In genomic region chr2:128495996-128496547, GRCh38 we compare ENCODE assay signal across 18 cellular contexts.
DNase-seq lines count a peak whose midpoint lies in the region; ATAC-seq and TF ChIP-seq lines count a peak whose summit lies in the region.
"Had no signal": no experiment of that assay in that cellular context is flagged by ENCODE, and none has a peak within 500 bp of the region (broad histone marks: within the 10 kb centered on the region; RNA-seq: fewer than 3 reads in every experiment).

No MANE protein-coding gene starts in this region.

- no peak overlapping the region for H4K91ac ChIP-seq in IMR-90 (ENCODE audit: insufficient read depth, low read depth, low read length)

- CTCF ChIA-PET in IMR-90 (lab: Yijun Ruan, JAX): no interaction called here

- no peaks in the 10 kb centered on the region for H3K79me1 ChIP-seq in IMR-90 (ENCODE audit: low read depth in 1 of 2, low read length in 2 of 2)

- H4K8ac ChIP-seq in IMR-90 (ENCODE audit: low read depth in 2 of 2, low read length in 2 of 2): no peak overlapping the region

- TF ChIP-seq CTCF in IMR-90 (conservative IDR thresholded peaks at IDR 0.05; ENCODE audit: low read depth, low read length) (no peak), nephron (IDR thresholded peaks at IDR 0.05; ENCODE audit: unreplicated experiment in 3 of 3) (no peak)

- no peak overlapping the region for H3K4me3 ChIP-seq in IMR-90 (ENCODE audit: insufficient read depth, low read depth, low read length)
- H3K4me3 ChIP-seq: SJSA1 had no signal

- no peak overlapping the region for H3K23ac ChIP-seq in IMR-90 (ENCODE audit: low read depth, low read length)

- peak overlapping the region; percentile 59 for H2AFZ ChIP-seq in IMR-90 (replicated peaks; ENCODE audit: low read length, poor library complexity)

- H2AK5ac ChIP-seq in IMR-90 (ENCODE audit: low read depth, low read length): no peak overlapping the region; the same call in 1 of the 2 replicates

- H3K27me3 ChIP-seq in IMR-90 (ENCODE audit: control insufficient read depth, insufficient read depth, low read length): peaks cover 11% of the 10 kb centered on the region
- H3K27me3 ChIP-seq: SJSA1 had no signal

- H4K20me1 ChIP-seq in IMR-90 (ENCODE audit: insufficient read depth, low read length): no peaks in the 10 kb centered on the region

- in situ Hi-C loops in IMR-90 (cut with MboI; ENCODE audit: low sequenced_read_pairs): no loop called here

- H3K18ac ChIP-seq in IMR-90 (ENCODE audit: low read depth, low read length): no peak overlapping the region

- H3K9me3 ChIP-seq in IMR-90 (ENCODE audit: control insufficient read depth, insufficient read depth, low read length): peaks cover 5% of the 10 kb centered on the region; the same call in 1 of the 2 replicates
- H3K9me3 ChIP-seq: SJSA1 had no signal

- ATAC-seq in IMR-90 (ENCODE audit: low read depth) (no peak), GM21723 (IDR thresholded peaks at IDR 0.05; ENCODE audit: unreplicated experiment) (no peak)
- ATAC-seq in effector memory CD8-positive, alpha-beta T cell (replicated peaks): no peak
- ATAC-seq: Right ventricle myocardium inferior had no signal

- intact Hi-C loops in IMR-90 (cut with micrococcal nuclease): no loop called here

- POLR2A ChIA-PET in IMR-90 (lab: Charles Lee; ENCODE audit: unreplicated experiment): no interaction called here

- H3K14ac ChIP-seq in IMR-90 (replicated peaks; ENCODE audit: low read depth, low read length): no peak overlapping the region

- no peaks in the 10 kb centered on the region for H3K27me3 Mint-ChIP-seq in nephron (ENCODE audit: low read depth)
- peaks cover 14 to 40% of the 10 kb centered on the region in 2 donors for H3K27me3 Mint-ChIP-seq in effector memory CD8-positive, alpha-beta T cell
- H3K27me3 Mint-ChIP-seq: CD4-positive, CD25-positive, alpha-beta regulatory T cell had no signal

- H3K9ac ChIP-seq in IMR-90 (ENCODE audit: low read depth, low read length): no peak overlapping the region

- DNase-seq in IMR-90: no peak
- peak; percentile 23 for DNase-seq in ecto neural progenitor cell (ENCODE audit: low spot score)
- DNase-seq in ureter (ENCODE audit: low spot score): peak; percentile 22
- DNase-seq in medulla oblongata (ENCODE audit: extremely low spot score): no peak
- DNase-seq in effector memory CD8-positive, alpha-beta T cell: no peak
- DNase-seq: CD4-positive, CD25-positive, alpha-beta regulatory T cell; H7; HFFc6; KG1; MV-4-11; NCI-H1417; NCI-H1694 treated with DMSO at 0.1 percent for 48 hours; NCI-H446 treated with DMSO at 0.1 percent for 48 hours; NCI-H526 treated with DMSO at 0.1 percent for 48 hours had no signal

- no peak overlapping the region for H3K4me3 Mint-ChIP-seq in nephron
- H3K4me3 Mint-ChIP-seq in effector memory CD8-positive, alpha-beta T cell: no peak overlapping the region
- H3K4me3 Mint-ChIP-seq: CD4-positive, CD25-positive, alpha-beta regulatory T cell; HFFc6 had no signal

- H2BK120ac ChIP-seq in IMR-90 (ENCODE audit: low read depth, low read length): no peak overlapping the region

- no peaks in the 10 kb centered on the region for H3K4me1 ChIP-seq in IMR-90 (ENCODE audit: control insufficient read depth, insufficient read depth, low read length)

- no peak overlapping the region for H4K5ac ChIP-seq in IMR-90 (ENCODE audit: low read depth, low read length)

- peaks cover 41% of the 10 kb centered on the region for H3K4me1 Mint-ChIP-seq in nephron
- H3K4me1 Mint-ChIP-seq in effector memory CD8-positive, alpha-beta T cell (ENCODE audit: low read depth in 2 of 2): peaks cover 0 to 3% of the 10 kb centered on the region in 2 donors
- H3K4me1 Mint-ChIP-seq: CD4-positive, CD25-positive, alpha-beta regulatory T cell had no signal

- H3K4me2 ChIP-seq in IMR-90 (ENCODE audit: low read depth, low read length): no peak overlapping the region

- TF ChIP-seq POLR2A in IMR-90 (IDR thresholded peaks at IDR 0.05; ENCODE audit: low read depth, low read length): no peak

- H3K56ac ChIP-seq in IMR-90 (ENCODE audit: extremely low read depth, insufficient read depth, low read length): no peak overlapping the region

- H2BK20ac ChIP-seq in IMR-90 (ENCODE audit: low read depth, low read length): no peak overlapping the region

- H2AK9ac ChIP-seq in IMR-90 (replicated peaks; ENCODE audit: low read depth, low read length, poor library complexity): no peak overlapping the region

- H2BK15ac ChIP-seq in IMR-90 (ENCODE audit: low read depth, low read length): no peak overlapping the region

- H3K4ac ChIP-seq in IMR-90 (ENCODE audit: low read depth, low read length): no peak overlapping the region

- no TSS peak for BruUV-seq in IMR-90 (replicated peaks; lab: Mats Ljungman, UMichigan)

- no peak overlapping the region for H2BK5ac ChIP-seq in IMR-90 (ENCODE audit: low read depth, low read length, poor library complexity, severe bottlenecking)

- dilution Hi-C loops in IMR-90 (cut with HindIII; ENCODE audit: low sequenced_read_pairs, unreplicated experiment): no loop called here

- 57% methylated on average over 1 of the region's 4 CpGs; no CpG with 5 or more reads in 1 of the 2 experiments for WGBS in IMR-90 (ENCODE audit: extremely low coverage in 2 of 2, insufficient read length in 1 of 2), 2 experiments

- no peaks in the 10 kb centered on the region; the same call in 1 of the 2 replicates for H3K9me1 ChIP-seq in IMR-90 (ENCODE audit: insufficient read depth, low read length)

- H3K9me3 Mint-ChIP-seq in nephron: no peaks in the 10 kb centered on the region
- H3K9me3 Mint-ChIP-seq in effector memory CD8-positive, alpha-beta T cell: peaks cover 2 to 7% of the 10 kb centered on the region in 2 donors

- no peak overlapping the region for H3K27ac ChIP-seq in IMR-90 (ENCODE audit: insufficient read depth, low read length)
- H3K27ac ChIP-seq: SJSA1 had no signal

- no peak for TF ChIP-seq RAD21 in IMR-90 (IDR thresholded peaks at IDR 0.05; ENCODE audit: low read length)

- no peaks in the 10 kb centered on the region for H3K36me3 ChIP-seq in IMR-90 (ENCODE audit: control insufficient read depth, insufficient read depth, low read length)
- H3K36me3 ChIP-seq: SJSA1 had no signal

- no peaks in the 10 kb centered on the region for H3K36me3 Mint-ChIP-seq in nephron (ENCODE audit: low read depth)
- no peaks in the 10 kb centered on the region for H3K36me3 Mint-ChIP-seq in effector memory CD8-positive, alpha-beta T cell (ENCODE audit: insufficient read depth)
- H3K36me3 Mint-ChIP-seq: CD4-positive, CD25-positive, alpha-beta regulatory T cell had no signal

- peak overlapping the region; percentile 29 to 69 (median 61) for H3K27ac Mint-ChIP-seq in nephron
- no peak overlapping the region for H3K27ac Mint-ChIP-seq in effector memory CD8-positive, alpha-beta T cell
- H3K27ac Mint-ChIP-seq: CD4-positive, CD25-positive, alpha-beta regulatory T cell; HFFc6 had no signal

TF ChIP-seq in IMR-90, 13 proteins besides CTCF, POLR2A, EP300 and RAD21:
- TF ChIP-seq ELK1 (IDR thresholded peaks at IDR 0.05; ENCODE audit: borderline replicate concordance, low read depth, low read length) (no peak), MAZ (IDR thresholded peaks at IDR 0.05; ENCODE audit: borderline replicate concordance, low read depth, low read length) (no peak), MXI1 (IDR thresholded peaks at IDR 0.05; ENCODE audit: borderline replicate concordance, low read depth, low read length) (no peak), USF2 (IDR thresholded peaks at IDR 0.05; ENCODE audit: low read depth, low read length) (no peak), CHD1 (IDR thresholded peaks at IDR 0.05; ENCODE audit: low read depth, low read length) (no peak)

Comparison
In these comparisons a context has a peak if more than half of its experiments do, and no peak if none do; other contexts are left out.
1. DNase-seq: peak in ecto neural progenitor cell (single experiment) and ureter (single experiment); none in IMR-90 (single experiment), medulla oblongata (single experiment) and effector memory CD8-positive, alpha-beta T cell (0 of 3).
2. H3K27ac Mint-ChIP-seq: peak in nephron (3 of 3); none in effector memory CD8-positive, alpha-beta T cell (0 of 2).